In the genomic region with DNA sequence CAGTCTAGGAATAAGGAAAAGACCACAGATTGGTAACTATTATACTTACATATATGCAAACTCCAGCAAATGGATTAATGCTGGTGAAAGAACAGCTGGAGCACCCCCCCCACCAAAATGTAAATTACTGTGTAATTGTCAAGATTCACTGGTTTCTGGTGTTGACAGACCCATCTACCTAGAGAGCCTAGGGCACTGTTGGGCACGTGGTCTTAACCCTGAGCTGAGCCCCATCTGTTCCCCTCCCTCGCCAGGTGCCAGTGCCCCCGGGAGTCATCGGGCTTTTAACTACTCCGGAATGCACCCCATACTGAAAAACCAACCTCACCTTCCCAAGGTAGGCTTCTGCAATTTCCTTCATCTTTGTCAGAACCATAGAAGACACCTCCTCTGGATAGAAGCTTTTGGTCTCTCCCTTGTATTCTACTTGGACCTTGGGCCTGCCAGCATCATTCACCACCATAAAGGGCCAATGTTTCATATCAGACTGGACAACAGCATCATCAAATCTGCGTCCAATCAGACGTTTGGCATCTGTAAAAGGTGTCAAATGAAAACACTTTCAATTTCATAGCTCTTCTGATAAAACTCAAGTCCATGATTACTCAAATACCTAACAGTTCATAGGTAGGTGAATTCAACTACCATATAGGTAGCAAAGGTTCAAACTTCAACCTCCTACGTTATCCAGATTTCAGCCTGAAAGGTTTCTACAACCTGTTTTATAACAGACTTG, we compare ENCODE assay signal across 8 cellular contexts. TPM values are rescaled to one million over a fixed set of nuclear protein-coding genes. Genes with fewer than 3 reads are reported as not detected.
DNase-seq lines count a peak whose midpoint lies in the region; ATAC-seq, FAIRE-seq and TF ChIP-seq lines count a peak whose summit lies in the region.

No MANE protein-coding gene starts in this region.

- DNase-seq in GM12891 (ENCODE audit: insufficient read length, low spot score) (no peak), neural progenitor cell (ENCODE audit: low spot score) (no peak), NCI-H1092 treated with DMSO at 0.1 percent for 48 hours (lab: John Stamatoyannopoulos, UW) (no peak), DMS79 treated with DMSO at 0.1 percent for 48 hours (lab: John Stamatoyannopoulos, UW) (no peak), SIG-M5 (lab: John Stamatoyannopoulos, UW) (no peak)
- no peak for DNase-seq in effector memory CD8-positive, alpha-beta T cell

- TF ChIP-seq POLR2A in GM12891 (IDR thresholded peaks at IDR 0.05; ENCODE audit: low read depth, low read length) = peak; percentile 23; the same call in 1 of the 2 replicates

- TF ChIP-seq CTCF in OCI-LY1 (IDR thresholded peaks at IDR 0.05; ENCODE audit: low read length) = no peak
- no peak for TF ChIP-seq CTCF in neural progenitor cell (IDR thresholded peaks at IDR 0.05)

- FAIRE-seq in GM12891 (lab: Jason Lieb, UNC) = no peak

- H3K9me2 ChIP-seq in OCI-LY1 (ENCODE audit: low read depth, low read length) = no peaks in the 10 kb centered on the region

- H3K27ac ChIP-seq in OCI-LY1 (ENCODE audit: low read depth, low read length, poor library complexity, severe bottlenecking) = peak overlapping the region; percentile 97
- H3K27ac ChIP-seq in neural progenitor cell = peak overlapping the region; percentile 26

- H3K4me3 ChIP-seq in OCI-LY1 (ENCODE audit: low read depth, low read length, poor library complexity, severe bottlenecking) = peak overlapping the region; percentile 96
- H3K4me3 ChIP-seq in neural progenitor cell = peak overlapping the region; percentile 96

- H3K4me2 ChIP-seq in OCI-LY1 (ENCODE audit: low read length) (peak overlapping the region; percentile 94), neural progenitor cell (peak overlapping the region; percentile 91)

- H3K36me3 ChIP-seq in OCI-LY1 (ENCODE audit: insufficient read depth, low read length) (peaks cover 65% of the 10 kb centered on the region), neural progenitor cell (peaks cover 5% of the 10 kb centered on the region)

- H3K27ac Mint-ChIP-seq in effector memory CD8-positive, alpha-beta T cell = peak overlapping the region; percentile 99 to 100
- H3K27ac Mint-ChIP-seq in neural progenitor cell = no peak overlapping the region

- H3K27me3 ChIP-seq in OCI-LY1 (ENCODE audit: insufficient read depth, low read length) (no peaks in the 10 kb centered on the region), neural progenitor cell (no peaks in the 10 kb centered on the region)

- no peaks in the 10 kb centered on the region for H4K20me1 ChIP-seq in OCI-LY1 (ENCODE audit: insufficient read depth, low read length)
- H4K20me1 ChIP-seq in neural progenitor cell (ENCODE audit: low read depth) = peaks cover 62% of the 10 kb centered on the region

- ATAC-seq in effector memory CD8-positive, alpha-beta T cell (replicated peaks) = no peak
- no peak for ATAC-seq in HG02623 (IDR thresholded peaks at IDR 0.05; ENCODE audit: unreplicated experiment)

- H3K9me3 ChIP-seq in OCI-LY1 (ENCODE audit: low read length) (no peaks in the 10 kb centered on the region), neural progenitor cell (ENCODE audit: low read depth) (no peaks in the 10 kb centered on the region)

- peaks cover 53% of the 10 kb centered on the region for H3K4me1 ChIP-seq in OCI-LY1 (ENCODE audit: insufficient read depth, low read length, severe bottlenecking)
- peaks cover 33% of the 10 kb centered on the region for H3K4me1 ChIP-seq in neural progenitor cell

- H2AFZ ChIP-seq in OCI-LY1 (ENCODE audit: low read length) = no peak overlapping the region
- H2AFZ ChIP-seq in neural progenitor cell (replicated peaks) = no peak overlapping the region

- no peaks in the 10 kb centered on the region for H3K9me3 Mint-ChIP-seq in effector memory CD8-positive, alpha-beta T cell
- H3K9me3 Mint-ChIP-seq in neural progenitor cell = no peaks in the 10 kb centered on the region

- H3F3A ChIP-seq in OCI-LY1 (ENCODE audit: insufficient read depth, low read length) (peaks cover 37% of the 10 kb centered on the region), neural progenitor cell (ENCODE audit: low read depth) (peaks cover 69% of the 10 kb centered on the region)

- peaks cover 72 to 75% of the 10 kb centered on the region in 2 donors for H3K4me1 Mint-ChIP-seq in effector memory CD8-positive, alpha-beta T cell (ENCODE audit: low read depth in 2 of 2)
- peaks cover 59% of the 10 kb centered on the region for H3K4me1 Mint-ChIP-seq in neural progenitor cell

- H3K4me3 Mint-ChIP-seq in effector memory CD8-positive, alpha-beta T cell = peak overlapping the region; percentile 99 to 100
- H3K4me3 Mint-ChIP-seq in neural progenitor cell = peak overlapping the region; percentile 93

- no peaks in the 10 kb centered on the region for H3K27me3 Mint-ChIP-seq in effector memory CD8-positive, alpha-beta T cell
- H3K27me3 Mint-ChIP-seq in neural progenitor cell (ENCODE audit: insufficient read depth, low read depth) = peaks cover 4% of the 10 kb centered on the region

- H3K79me2 ChIP-seq in OCI-LY1 (ENCODE audit: insufficient read depth, low read length) (peaks cover 23% of the 10 kb centered on the region), neural progenitor cell (ENCODE audit: low read depth) (peaks cover 82% of the 10 kb centered on the region)

- H3K9ac ChIP-seq in OCI-LY1 (ENCODE audit: low read length) (peak overlapping the region; percentile 99), neural progenitor cell (peak overlapping the region; percentile 38)

- H3K36me3 Mint-ChIP-seq in effector memory CD8-positive, alpha-beta T cell (ENCODE audit: insufficient read depth) = peaks cover 85% of the 10 kb centered on the region
- H3K36me3 Mint-ChIP-seq in neural progenitor cell = peaks cover 45% of the 10 kb centered on the region

TF ChIP-seq in GM12891, 5 proteins besides CTCF, POLR2A, EP300 and RAD21:
- TF ChIP-seq SPI1 (IDR thresholded peaks at IDR 0.05; ENCODE audit: low read depth, low read length) (no peak), POU2F2 (IDR thresholded peaks at IDR 0.05; ENCODE audit: low read depth, low read length) (no peak), TAF1 (IDR thresholded peaks at IDR 0.05; ENCODE audit: low read depth, low read length) (no peak), PAX5 (IDR thresholded peaks at IDR 0.05; ENCODE audit: insufficient read depth, low read length, severe bottlenecking) (no peak), POLR2AphosphoS5 (IDR thresholded peaks at IDR 0.05; ENCODE audit: low read depth, low read length) (no peak)

RNA-seq across cellular contexts. Expression of a gene that starts 1.5 kb away (rescaled TPM):
- polyA plus RNA-seq in GM12891 (2012; ENCODE audit: low read depth, missing spikeins) = 1,692 TPM
- 1,453 and 1,464 TPM in 2 replicates for total RNA-seq in neural progenitor cell (ENCODE audit: low replicate concordance)
